In genomic region chr3:4823385-4823784, GRCh38 we compare ENCODE assay signal across 25 cellular contexts.
DNase-seq lines count a peak whose midpoint lies in the region; ATAC-seq and TF ChIP-seq lines count a peak whose summit lies in the region.
"Had no signal": no experiment of that assay in that cellular context is flagged by ENCODE, and none has a peak within 500 bp of the region (broad histone marks: within the 10 kb centered on the region; RNA-seq: fewer than 3 reads in every experiment).

No MANE protein-coding gene starts in this region.

- H3K4me3 Mint-ChIP-seq in activated T-cell treated with anti-CD3 and anti-CD28 coated beads, Interleukin-2, amount 50 U/mL, for 24 hours, result no peak overlapping the region
- H3K4me3 Mint-ChIP-seq in T-helper 17 cell, result no peak overlapping the region
- H3K4me3 Mint-ChIP-seq in brain, result no peak overlapping the region
- H3K4me3 Mint-ChIP-seq in stimulated activated naive CD8-positive, alpha-beta T cell treated with anti-CD3 and anti-CD28 coated beads, Interleukin-15, amount 100 ng/mL, for 72 hours, result peak overlapping the region; percentile 32 to 58
- H3K4me3 Mint-ChIP-seq: H9 had no signal

- H3K36me3 Mint-ChIP-seq in activated T-cell treated with anti-CD3 and anti-CD28 coated beads, Interleukin-2, amount 50 U/mL, for 24 hours (ENCODE audit: low read depth), result peaks cover 84% of the 10 kb centered on the region
- H3K36me3 Mint-ChIP-seq in T-helper 17 cell (ENCODE audit: low read depth) (peaks cover 12% of the 10 kb centered on the region), brain (peaks cover 7% of the 10 kb centered on the region)

- TF ChIP-seq CTCF in brain (conservative IDR thresholded peaks at IDR 0.05), result no peak

- peak overlapping the region; percentile 32 for H3K27ac Mint-ChIP-seq in activated T-cell treated with anti-CD3 and anti-CD28 coated beads, Interleukin-2, amount 50 U/mL, for 24 hours
- H3K27ac Mint-ChIP-seq in T-helper 17 cell, result peak overlapping the region; percentile 97
- peak overlapping the region in 3 of 5 experiments; percentile 7 to 71 (median 47) for H3K27ac Mint-ChIP-seq in brain
- peak overlapping the region in 1 of 2 donors; percentile 8 for H3K27ac Mint-ChIP-seq in stimulated activated naive CD8-positive, alpha-beta T cell treated with anti-CD3 and anti-CD28 coated beads, Interleukin-15, amount 100 ng/mL, for 72 hours
- H3K27ac Mint-ChIP-seq: H9 had no signal

- DNase-seq in activated T-cell treated with anti-CD3 and anti-CD28 coated beads, Interleukin-2, amount 50 U/mL, for 24 hours, result no peak
- no peak for DNase-seq in activated T-cell treated with anti-CD3 and anti-CD28 coated beads, Interleukin-2, amount 50 U/mL, for 1 hour
- DNase-seq in T-helper 17 cell (no peak), LoVo (ENCODE audit: low spot score) (no peak), SHP77 (lab: John Stamatoyannopoulos, UW) (no peak), COLO829 (ENCODE audit: low spot score) (no peak)
- no peak for DNase-seq in stimulated activated naive CD8-positive, alpha-beta T cell treated with anti-CD3 and anti-CD28 coated beads, Interleukin-15, amount 100 ng/mL, for 72 hours
- DNase-seq: activated effector memory CD4-positive, alpha-beta T cell treated with Interleukin-2 at 50 U/mL for 16 hours; aorta; caudate nucleus; DMS 273 treated with DMSO at 0.1 percent for 48 hours; dorsolateral prefrontal cortex; H9; heart right ventricle; IMR-90; mesendoderm; NCI-H146; NCI-H524; spleen; stimulated activated CD4-positive, alpha-beta T cell treated with anti-CD3 and anti-CD28 coated beads, Interleukin-4, amount 100 ng/mL, for 1 hour; stomach; upper lobe of left lung had no signal

- peaks cover 96% of the 10 kb centered on the region for H3K4me1 Mint-ChIP-seq in activated T-cell treated with anti-CD3 and anti-CD28 coated beads, Interleukin-2, amount 50 U/mL, for 24 hours (ENCODE audit: low read depth)
- H3K4me1 Mint-ChIP-seq in T-helper 17 cell (peaks cover 77% of the 10 kb centered on the region), brain (peaks cover 49% of the 10 kb centered on the region)
- peaks cover 100% of the 10 kb centered on the region for H3K4me1 Mint-ChIP-seq in stimulated activated naive CD8-positive, alpha-beta T cell treated with anti-CD3 and anti-CD28 coated beads, Interleukin-15, amount 100 ng/mL, for 72 hours

- H3K9me3 ChIP-seq in T-helper 17 cell (ENCODE audit: control insufficient read depth, low read length, poor library complexity, severe bottlenecking), result no peaks in the 10 kb centered on the region
- H3K9me3 ChIP-seq: BLaER1, heart right ventricle, spleen, stomach, upper lobe of left lung had no signal

- ATAC-seq in T-helper 17 cell, result no peak
- no peak for ATAC-seq in stimulated activated naive CD8-positive, alpha-beta T cell treated with anti-CD3 and anti-CD28 coated beads, Interleukin-15, amount 100 ng/mL, for 72 hours
- ATAC-seq: heart right ventricle, Panc1 had no signal

- no peaks in the 10 kb centered on the region for H3K27me3 Mint-ChIP-seq in activated T-cell treated with anti-CD3 and anti-CD28 coated beads, Interleukin-2, amount 50 U/mL, for 24 hours
- no peaks in the 10 kb centered on the region for H3K27me3 Mint-ChIP-seq in T-helper 17 cell
- H3K27me3 Mint-ChIP-seq in brain, result no peaks in the 10 kb centered on the region
- H3K27me3 Mint-ChIP-seq in stimulated activated naive CD8-positive, alpha-beta T cell treated with anti-CD3 and anti-CD28 coated beads, Interleukin-15, amount 100 ng/mL, for 72 hours, result no peaks in the 10 kb centered on the region

- H3K9me3 Mint-ChIP-seq in activated T-cell treated with anti-CD3 and anti-CD28 coated beads, Interleukin-2, amount 50 U/mL, for 24 hours, result no peaks in the 10 kb centered on the region
- peaks cover 0 to 6% (median 5%) of the 10 kb centered on the region in 5 experiments for H3K9me3 Mint-ChIP-seq in brain
- H3K9me3 Mint-ChIP-seq in stimulated activated naive CD8-positive, alpha-beta T cell treated with anti-CD3 and anti-CD28 coated beads, Interleukin-15, amount 100 ng/mL, for 72 hours, result peaks cover 5 to 8% of the 10 kb centered on the region in 2 donors
- H3K9me3 Mint-ChIP-seq: H9 had no signal

Comparison
In these comparisons a context has a peak if more than half of its experiments do, and no peak if none do; other contexts are left out.
1. H3K4me3 Mint-ChIP-seq: peak in stimulated activated naive CD8-positive, alpha-beta T cell treated with anti-CD3 and anti-CD28 coated beads, Interleukin-15, amount 100 ng/mL, for 72 hours (2 of 2); none in activated T-cell treated with anti-CD3 and anti-CD28 coated beads, Interleukin-2, amount 50 U/mL, for 24 hours (single experiment), T-helper 17 cell (single experiment) and brain (0 of 5).